28 cellular contexts compared by ENCODE assay signal in genomic region chr13:49904729-49905456, GRCh38. TPM values are rescaled to one million over a fixed set of nuclear protein-coding genes. Genes with fewer than 3 reads are reported as not detected.
A peak's percentile ranks its signal among the peaks of the same experiment; 100 is the strongest.
DNase-seq lines count a peak whose midpoint lies in the region; ATAC-seq, FAIRE-seq and TF ChIP-seq lines count a peak whose summit lies in the region.
"Had no signal": no experiment of that assay in that cellular context is flagged by ENCODE, and none has a peak within 500 bp of the region (broad histone marks: within the 10 kb centered on the region; RNA-seq: fewer than 3 reads in every experiment).

No MANE protein-coding gene starts in this region.

- H3K4me1 ChIP-seq in K562 (replicated peaks in 1 of 2; ENCODE audit: control insufficient read depth in 2 of 2, insufficient read depth in 2 of 2, low read length in 2 of 2), result peaks cover 0 to 2% of the 10 kb centered on the region in 2 experiments; a peak in 3 of 5 replicates
- H3K4me1 ChIP-seq: BLaER1 had no signal

- H4K20me1 ChIP-seq in K562 (replicated peaks; ENCODE audit: control insufficient read depth, insufficient read depth, low read length), result no peaks in the 10 kb centered on the region
- H4K20me1 ChIP-seq: BLaER1 had no signal

- H3K9ac ChIP-seq in K562 (ENCODE audit: insufficient read depth in 1 of 2, low read depth in 2 of 2, low read length in 2 of 2), result no peak overlapping the region
- H3K9ac ChIP-seq: BLaER1 had no signal

- no peaks in the 10 kb centered on the region for H3K79me2 ChIP-seq in K562 (ENCODE audit: control insufficient read depth, insufficient read depth, low read length)

- H3K4me3 ChIP-seq in K562, result no peak overlapping the region
- H3K4me3 ChIP-seq: BLaER1 had no signal

- no peak for TF ChIP-seq CTCF in K562 (IDR thresholded peaks at IDR 0.05 in 2 of 3, conservative IDR thresholded peaks at IDR 0.05 in 1 of 3; ENCODE audit: insufficient read depth in 2 of 3, low read depth in 1 of 3, low read length in 3 of 3)

- H3K27me3 Mint-ChIP-seq in activated CD4-positive, alpha-beta T cell treated with anti-CD3 and anti-CD28 coated beads for 36 hours, result no peaks in the 10 kb centered on the region
- no peaks in the 10 kb centered on the region for H3K27me3 Mint-ChIP-seq in stimulated activated memory B cell treated with anti-CD40 and anti-IgM and Interleukin-4, amounts not matched to agents 10 μg/mL and 1 μg/mL and 100 μg/mL, for 72 hours
- H3K27me3 Mint-ChIP-seq: CD4-positive, CD25-positive, alpha-beta regulatory T cell; IgD-negative memory B cell had no signal

- no TSS peak for BruUV-seq in K562 (replicated peaks; lab: Mats Ljungman, UMichigan)

- 0 out of 2 replicates have a peak overlapping the region, but pooled peaks have one; percentile 63 for H2AFZ ChIP-seq in K562 (ENCODE audit: low read depth, low read length)

- H3K9me3 Mint-ChIP-seq in activated CD4-positive, alpha-beta T cell treated with anti-CD3 and anti-CD28 coated beads for 36 hours (ENCODE audit: low read depth), result no peaks in the 10 kb centered on the region
- H3K9me3 Mint-ChIP-seq in stimulated activated memory B cell treated with anti-CD40 and anti-IgM and Interleukin-4, amounts not matched to agents 10 μg/mL and 1 μg/mL and 100 μg/mL, for 72 hours, result no peaks in the 10 kb centered on the region
- H3K9me3 Mint-ChIP-seq: IgD-negative memory B cell had no signal

- no peak overlapping the region for H3K4me2 ChIP-seq in K562 (ENCODE audit: insufficient read depth, low read length)
- H3K4me2 ChIP-seq: BLaER1 had no signal

- CTCF ChIA-PET in activated CD4-positive, alpha-beta T cell treated with anti-CD3 and anti-CD28 coated beads for 36 hours (lab: Charles Lee), result no interaction called here
- CTCF ChIA-PET in K562 (lab: Yijun Ruan, JAX; ENCODE audit: low intra/inter-chr PET ratio), result no interaction called here

- H3K4me1 Mint-ChIP-seq in activated CD4-positive, alpha-beta T cell treated with anti-CD3 and anti-CD28 coated beads for 36 hours, result no peaks in the 10 kb centered on the region
- H3K4me1 Mint-ChIP-seq in stimulated activated memory B cell treated with anti-CD40 and anti-IgM and Interleukin-4, amounts not matched to agents 10 μg/mL and 1 μg/mL and 100 μg/mL, for 72 hours, result no peaks in the 10 kb centered on the region
- H3K4me1 Mint-ChIP-seq: CD4-positive, CD25-positive, alpha-beta regulatory T cell had no signal

- no peak for ATAC-seq in activated CD4-positive, alpha-beta T cell treated with anti-CD3 and anti-CD28 coated beads for 36 hours
- ATAC-seq in K562, result no peak
- peak; percentile 39 for ATAC-seq in stimulated activated memory B cell treated with anti-CD40 and anti-IgM and Interleukin-4, amounts not matched to agents 10 μg/mL and 1 μg/mL and 100 μg/mL, for 72 hours
- ATAC-seq: HCT116, Panc1 had no signal

- no peaks in the 10 kb centered on the region for H3K36me3 Mint-ChIP-seq in activated CD4-positive, alpha-beta T cell treated with anti-CD3 and anti-CD28 coated beads for 36 hours (ENCODE audit: low read depth)
- no peaks in the 10 kb centered on the region for H3K36me3 Mint-ChIP-seq in stimulated activated memory B cell treated with anti-CD40 and anti-IgM and Interleukin-4, amounts not matched to agents 10 μg/mL and 1 μg/mL and 100 μg/mL, for 72 hours
- H3K36me3 Mint-ChIP-seq: CD4-positive, CD25-positive, alpha-beta regulatory T cell; IgD-negative memory B cell had no signal

- 63% methylated on average over 5 of the region's 5 CpGs for WGBS in K562 (ENCODE audit: insufficient coverage, low coverage, missing lambda C conversion rate)

- TF ChIP-seq POLR2A in K562 (conservative IDR thresholded peaks at IDR 0.05), result no peak

- H3K9me3 ChIP-seq in K562 (replicated peaks; ENCODE audit: control insufficient read depth, insufficient read depth, low read depth, low read length), result no peaks in the 10 kb centered on the region

- no peaks in the 10 kb centered on the region for H3K27me3 ChIP-seq in K562 (ENCODE audit: control insufficient read depth in 2 of 2, insufficient read depth in 2 of 2, low read length in 2 of 2)
- H3K27me3 ChIP-seq: BLaER1 had no signal

- peak; percentile 11 for DNase-seq in activated CD4-positive, alpha-beta T cell treated with anti-CD3 and anti-CD28 coated beads for 36 hours
- DNase-seq in activated CD4-positive, alpha-beta T cell treated with anti-CD3 and anti-CD28 coated beads, Interleukin-2, amount 50 U/mL, for 48 hours, result no peak
- peak; percentile 12 for DNase-seq in NCI-H2171 (lab: John Stamatoyannopoulos, UW)
- peak in 1 of 4 experiments; percentile 22 for DNase-seq in K562 (ENCODE audit: extremely low read depth in 1 of 4, low spot score in 3 of 4)
- DNase-seq in stimulated activated CD4-positive, alpha-beta T cell treated with anti-CD3 and anti-CD28 coated beads, Interleukin-4, amount 100 ng/mL, for 4 hours, result no peak
- DNase-seq in glomerular visceral epithelial cell (ENCODE audit: extremely low spot score), result no peak
- DNase-seq: CD4-positive, CD25-positive, alpha-beta regulatory T cell; DMS53; EL; GDM1; GOT3; Kasumi-1; NCI-H1092 treated with DMSO at 0.1 percent for 48 hours; NCI-H1436; NCI-H187 treated with DMSO at 0.1 percent for 48 hours; NCI-H446; NCI-H524 treated with DMSO at 0.1 percent for 48 hours; NCI-H774; SHP77 had no signal

- no peaks in the 10 kb centered on the region for H3K9me1 ChIP-seq in K562 (ENCODE audit: control insufficient read depth, insufficient read depth, low read length)

- POLR2A ChIA-PET in activated CD4-positive, alpha-beta T cell treated with anti-CD3 and anti-CD28 coated beads for 36 hours (lab: Charles Lee), result no interaction called here
- POLR2A ChIA-PET in K562 (lab: Yijun Ruan, JAX), result no interaction called here

- no peak for TF ChIP-seq RAD21 in K562 (CRISPR knock-in tag; conservative IDR thresholded peaks at IDR 0.05 in 1 of 2, IDR thresholded peaks at IDR 0.05 in 1 of 2)

- H3K27ac Mint-ChIP-seq in activated CD4-positive, alpha-beta T cell treated with anti-CD3 and anti-CD28 coated beads for 36 hours, result no peak overlapping the region
- no peak overlapping the region for H3K27ac Mint-ChIP-seq in stimulated activated memory B cell treated with anti-CD40 and anti-IgM and Interleukin-4, amounts not matched to agents 10 μg/mL and 1 μg/mL and 100 μg/mL, for 72 hours
- H3K27ac Mint-ChIP-seq: CD4-positive, CD25-positive, alpha-beta regulatory T cell had no signal

- intact Hi-C loops in activated CD4-positive, alpha-beta T cell treated with anti-CD3 and anti-CD28 coated beads for 36 hours (cut with DNase I, micrococcal nuclease), result no loop called here
- intact Hi-C loops in K562 (cut with micrococcal nuclease), result no loop called here

- H3K36me3 ChIP-seq in K562 (ENCODE audit: control insufficient read depth, insufficient read depth, low read length), result no peaks in the 10 kb centered on the region
- H3K36me3 ChIP-seq: BLaER1 had no signal

- in situ Hi-C loops in K562 (cut with MboI), result no loop called here

- no peak overlapping the region; the same call in 2 of the 3 replicates for H3K27ac ChIP-seq in K562 (ENCODE audit: extremely low read depth, low read depth, low read length)
- H3K27ac ChIP-seq: BLaER1, HL-60, RWPE1 had no signal

- no peak for TF ChIP-seq EP300 in K562 (IDR thresholded peaks at IDR 0.05; ENCODE audit: low read length)

- FAIRE-seq in K562 (lab: Jason Lieb, UNC), result no peak
- FAIRE-seq: A204.1, GM12891 had no signal

- no peak overlapping the region for H3K4me3 Mint-ChIP-seq in activated CD4-positive, alpha-beta T cell treated with anti-CD3 and anti-CD28 coated beads for 36 hours
- H3K4me3 Mint-ChIP-seq in stimulated activated memory B cell treated with anti-CD40 and anti-IgM and Interleukin-4, amounts not matched to agents 10 μg/mL and 1 μg/mL and 100 μg/mL, for 72 hours, result no peak overlapping the region
- H3K4me3 Mint-ChIP-seq: CD4-positive, CD25-positive, alpha-beta regulatory T cell; IgD-negative memory B cell had no signal

TF ChIP-seq in K562, 482 proteins besides CTCF, POLR2A, EP300 and RAD21 (continues in another document):
- 0 out of 2 replicates have a peak, but pooled peaks have one; percentile 13 for TF ChIP-seq ARID1B (IDR thresholded peaks at IDR 0.05)
- TF ChIP-seq RBM22 (IDR thresholded peaks at IDR 0.05; ENCODE audit: low read depth, low read length, poor library complexity, severe bottlenecking), result no peak
- peak; percentile 60; the same call in 1 of the 2 replicates for TF ChIP-seq MAFG (tag; conservative IDR thresholded peaks at IDR 0.05)
- TF ChIP-seq PHB2 (IDR thresholded peaks at IDR 0.05; ENCODE audit: low read depth), result no peak
- TF ChIP-seq MAFF (IDR thresholded peaks at IDR 0.05; ENCODE audit: low read length), result peak; percentile 25; the same call in 1 of the 2 replicates
- no peak for TF ChIP-seq TEAD1 (CRISPR knock-in tag; IDR thresholded peaks at IDR 0.05)
- no peak for TF ChIP-seq PML (IDR thresholded peaks at IDR 0.05; ENCODE audit: low read length)
- TF ChIP-seq RBFOX2 (IDR thresholded peaks at IDR 0.05; ENCODE audit: low read depth, low read length), result no peak
- TF ChIP-seq TAF15 (IDR thresholded peaks at IDR 0.05; ENCODE audit: low read depth, low read length), result no peak
- TF ChIP-seq TAL1 (IDR thresholded peaks at IDR 0.05), result 0 out of 2 replicates have a peak, but pooled peaks have one; percentile 3
- TF ChIP-seq TGIF2 (CRISPR knock-in tag; IDR thresholded peaks at IDR 0.05), result no peak
- TF ChIP-seq C11orf30 (IDR thresholded peaks at IDR 0.05; ENCODE audit: low read depth), result peak; percentile 53
- no peak for TF ChIP-seq ZNF589 (CRISPR knock-in tag; IDR thresholded peaks at IDR 0.05; ENCODE audit: low read depth)
- no peak for TF ChIP-seq ZNF785 (CRISPR knock-in tag; IDR thresholded peaks at IDR 0.05)

RNA-seq across cellular contexts. Expression of gene SPRYD7, which starts 31.2 kb away (rescaled TPM):
- total RNA-seq in activated CD4-positive, alpha-beta T cell treated with anti-CD3 and anti-CD28 coated beads for 36 hours, result 1 to 10 TPM; 4.8 to 4.9 TPM
- total RNA-seq in K562 (2011; cell fraction: chromatin; rRNA removed; ENCODE audit: low replicate concordance), result 3.0 and 3.6 TPM in 2 replicates
- total RNA-seq in K562 (2011; cell fraction: nucleolus; rRNA removed), result 1.2 and 1.3 TPM in 2 replicates
- total RNA-seq in K562 (2011; cell fraction: nucleoplasm; rRNA removed), result 2.7 and 4.2 TPM in 2 replicates
- total RNA-seq in K562 (2014; rRNA removed) (7.9 and 8.9 TPM in 2 replicates), K562 (2014; rRNA removed; fragmentation: Illumina TruSeq; extraction: Trizol) (7.5 and 7.9 TPM in 2 replicates), K562 (2015; rRNA removed; fragmentation: Illumina TruSeq; extraction: Trizol) (6.4 and 6.8 TPM in 2 replicates), K562 (2021) (7.2 and 7.8 TPM in 2 replicates)
- polyA plus RNA-seq in K562 (2011; rRNA removed) (4.3 and 4.6 TPM in 2 replicates), K562 (2014; fragmentation: Illumina TruSeq; extraction: Trizol) (8.8 and 11.0 TPM in 2 replicates), K562 (2014; fragmentation: Nextera tagmentation; extraction: Ambion mirVana) (1 to 10 TPM; 8.5 to 9.8 TPM), K562 (2014; rRNA removed) (7.6 and 7.9 TPM in 2 replicates)
- polyA plus RNA-seq in K562 (2011; cell fraction: cytosol; rRNA removed), result 2.2 and 3.3 TPM in 2 replicates
- 2.5 and 2.7 TPM in 2 replicates for polyA plus RNA-seq in K562 (2011; cell fraction: nucleus; rRNA removed)
- polyA plus RNA-seq in K562 (2012), result 9.8 and 11.0 TPM in 2 replicates
- polyA minus RNA-seq in K562 (2011; rRNA and poly(A)+ RNA removed), result 2.6 and 3.8 TPM in 2 replicates
- polyA minus RNA-seq in K562 (2011; cell fraction: cytosol; rRNA and poly(A)+ RNA removed), result 2.6 and 3.1 TPM in 2 replicates
- 1.3 and 2.2 TPM in 2 replicates for polyA minus RNA-seq in K562 (2011; cell fraction: nucleus; rRNA and poly(A)+ RNA removed)

Comparison
In these comparisons a context has a peak if more than half of its experiments do, and no peak if none do; other contexts are left out.
1. DNase-seq: peak in activated CD4-positive, alpha-beta T cell treated with anti-CD3 and anti-CD28 coated beads for 36 hours (single experiment) and NCI-H2171 (single experiment); none in activated CD4-positive, alpha-beta T cell treated with anti-CD3 and anti-CD28 coated beads, Interleukin-2, amount 50 U/mL, for 48 hours (0 of 2), stimulated activated CD4-positive, alpha-beta T cell treated with anti-CD3 and anti-CD28 coated beads, Interleukin-4, amount 100 ng/mL, for 4 hours (0 of 2) and glomerular visceral epithelial cell (single experiment).